ENCODE assay signal across 8 cellular contexts in genomic region chr19:4557971-4558941, GRCh38. TPM values are rescaled to one million over a fixed set of nuclear protein-coding genes. Genes with fewer than 3 reads are reported as not detected.
DNase-seq lines count a peak whose midpoint lies in the region; ATAC-seq and TF ChIP-seq lines count a peak whose summit lies in the region.

No MANE protein-coding gene starts in this region.

- POLR2A ChIA-PET in CD4-positive, alpha-beta T cell (lab: Charles Lee) = no interaction called here
- POLR2A ChIA-PET in HEK293 (lab: Yijun Ruan, JAX) = no interaction called here

- H3K36me3 ChIP-seq in HEK293 (ENCODE audit: control insufficient read depth in 2 of 2, insufficient read depth in 1 of 2, low read length in 2 of 2) (peaks cover 0 to 25% of the 10 kb centered on the region in 2 experiments; a peak in 2 of 3 replicates), left ventricle myocardium inferior (peaks cover 16% of the 10 kb centered on the region)

- H3K36me3 Mint-ChIP-seq in CD4-positive, alpha-beta T cell (ENCODE audit: low read depth) = no peaks in the 10 kb centered on the region

- H3K4me3 ChIP-seq in HEK293 (ENCODE audit: low read depth, low read length) = no peak overlapping the region
- H3K4me3 ChIP-seq in left ventricle myocardium inferior = peak overlapping the region; percentile 66

- no peaks in the 10 kb centered on the region for H3K4me1 Mint-ChIP-seq in CD4-positive, alpha-beta T cell (ENCODE audit: low read depth)

- ATAC-seq in CD4-positive, alpha-beta T cell (ENCODE audit: poor library complexity) = no peak
- ATAC-seq in HG03520 (IDR thresholded peaks at IDR 0.05; ENCODE audit: unreplicated experiment) (no peak), HG02763 (IDR thresholded peaks at IDR 0.05; ENCODE audit: unreplicated experiment) (no peak)

- H3K4me1 ChIP-seq in HEK293 (ENCODE audit: control insufficient read depth, insufficient read depth, low read length) = no peaks in the 10 kb centered on the region
- peaks cover 28% of the 10 kb centered on the region for H3K4me1 ChIP-seq in left ventricle myocardium inferior

- no peaks in the 10 kb centered on the region for H3K27me3 Mint-ChIP-seq in CD4-positive, alpha-beta T cell

- CTCF ChIA-PET in CD4-positive, alpha-beta T cell (lab: Charles Lee) = no interaction called here
- CTCF ChIA-PET in HEK293 (lab: Yijun Ruan, JAX) = interaction anchor here (0.6 to 3.2 kb wide), 13 partner anchors 8 to 1467 kb away, joined by 3 to 25 read pairs (median 4); partner anchors contain the start of gene PLIN5

- H3K9me3 ChIP-seq in CD4-positive, alpha-beta T cell (ENCODE audit: control insufficient read depth, low read length) = no peaks in the 10 kb centered on the region
- H3K9me3 ChIP-seq in HEK293 (ENCODE audit: control insufficient read depth, insufficient read depth, low read depth, low read length) (no peaks in the 10 kb centered on the region), left ventricle myocardium inferior (replicated peaks) (no peaks in the 10 kb centered on the region)

- no peaks in the 10 kb centered on the region for H3K27me3 ChIP-seq in CD4-positive, alpha-beta T cell (ENCODE audit: control insufficient read depth, insufficient read depth, low read length)
- H3K27me3 ChIP-seq in left ventricle myocardium inferior (ENCODE audit: low read depth) = peaks cover 4% of the 10 kb centered on the region

- no peaks in the 10 kb centered on the region for H3K9me3 Mint-ChIP-seq in CD4-positive, alpha-beta T cell

- intact Hi-C loops in CD4-positive, alpha-beta T cell (cut with DNase I, micrococcal nuclease) = loop anchor here (1.0 to 2.0 kb wide), 2 partner anchors 78 to 79 kb away; no protein-coding TSS in a partner anchor
- intact Hi-C loops in left ventricle myocardium inferior (cut with micrococcal nuclease) = no loop called here

- H3K4me3 Mint-ChIP-seq in CD4-positive, alpha-beta T cell = no peak overlapping the region

- no peak overlapping the region for H3K27ac Mint-ChIP-seq in CD4-positive, alpha-beta T cell

- DNase-seq in CD4-positive, alpha-beta T cell = peak in 9 of 10 experiments; percentile 11 to 55 (median 19)
- peak; percentile 84 for DNase-seq in activated CD8-positive, alpha-beta memory T cell treated with anti-CD3 and anti-CD28 coated beads, Interleukin-2, amount 50 U/mL, for 48 hours
- no peak for DNase-seq in left ventricle myocardium inferior
- DNase-seq in stimulated activated CD8-positive, alpha-beta memory T cell treated with anti-CD3 and anti-CD28 coated beads, Interleukin-4, amount 100 ng/mL, for 48 hours = peak; percentile 73
- no peak for DNase-seq in GOT3 (lab: John Stamatoyannopoulos, UW)

- TF ChIP-seq CTCF in CD4-positive, alpha-beta T cell (IDR thresholded peaks at IDR 0.05) = peak; percentile 100
- peak; percentile 68 for TF ChIP-seq CTCF in HEK293 (tag by site-specific recombination; IDR thresholded peaks at IDR 0.05)
- TF ChIP-seq CTCF in left ventricle myocardium inferior (IDR thresholded peaks at IDR 0.05; ENCODE audit: borderline replicate concordance) = peak; percentile 100

- H3K27ac ChIP-seq in CD4-positive, alpha-beta T cell (ENCODE audit: low read depth, low read length) = no peak overlapping the region
- H3K27ac ChIP-seq in HEK293 (ENCODE audit: extremely low read depth, low read depth, low read length) (no peak overlapping the region), left ventricle myocardium inferior (replicated peaks) (peak overlapping the region; percentile 84)

TF ChIP-seq in HEK293, 187 proteins besides CTCF, POLR2A, EP300 and RAD21 (continues in another document):
- TF ChIP-seq ZFP41 (tag by site-specific recombination; IDR thresholded peaks at IDR 0.05; ENCODE audit: borderline replicate concordance) = no peak
- TF ChIP-seq BCL11B (tag by site-specific recombination; IDR thresholded peaks at IDR 0.05; ENCODE audit: low read depth) = peak; percentile 21; the same call in 1 of the 2 replicates
- TF ChIP-seq REPIN1 (tag by site-specific recombination; IDR thresholded peaks at IDR 0.05; ENCODE audit: low read depth) = peak; percentile 81; the same call in 1 of the 2 replicates
- TF ChIP-seq PATZ1 (tag by site-specific recombination; IDR thresholded peaks at IDR 0.05) = peak; percentile 49
- 0 out of 2 replicates have a peak, but pooled peaks have one; percentile 17 for TF ChIP-seq KLF10 (tag by site-specific recombination; IDR thresholded peaks at IDR 0.05)
- TF ChIP-seq IKZF3 (tag by site-specific recombination; IDR thresholded peaks at IDR 0.05) = peak; percentile 88
- TF ChIP-seq PRDM10 (tag by site-specific recombination; IDR thresholded peaks at IDR 0.05) = no peak
- TF ChIP-seq ZNF610 (tag by site-specific recombination; IDR thresholded peaks at IDR 0.05; ENCODE audit: borderline replicate concordance) = peak; percentile 73; the same call in 1 of the 2 replicates
- TF ChIP-seq, protein P1, sequence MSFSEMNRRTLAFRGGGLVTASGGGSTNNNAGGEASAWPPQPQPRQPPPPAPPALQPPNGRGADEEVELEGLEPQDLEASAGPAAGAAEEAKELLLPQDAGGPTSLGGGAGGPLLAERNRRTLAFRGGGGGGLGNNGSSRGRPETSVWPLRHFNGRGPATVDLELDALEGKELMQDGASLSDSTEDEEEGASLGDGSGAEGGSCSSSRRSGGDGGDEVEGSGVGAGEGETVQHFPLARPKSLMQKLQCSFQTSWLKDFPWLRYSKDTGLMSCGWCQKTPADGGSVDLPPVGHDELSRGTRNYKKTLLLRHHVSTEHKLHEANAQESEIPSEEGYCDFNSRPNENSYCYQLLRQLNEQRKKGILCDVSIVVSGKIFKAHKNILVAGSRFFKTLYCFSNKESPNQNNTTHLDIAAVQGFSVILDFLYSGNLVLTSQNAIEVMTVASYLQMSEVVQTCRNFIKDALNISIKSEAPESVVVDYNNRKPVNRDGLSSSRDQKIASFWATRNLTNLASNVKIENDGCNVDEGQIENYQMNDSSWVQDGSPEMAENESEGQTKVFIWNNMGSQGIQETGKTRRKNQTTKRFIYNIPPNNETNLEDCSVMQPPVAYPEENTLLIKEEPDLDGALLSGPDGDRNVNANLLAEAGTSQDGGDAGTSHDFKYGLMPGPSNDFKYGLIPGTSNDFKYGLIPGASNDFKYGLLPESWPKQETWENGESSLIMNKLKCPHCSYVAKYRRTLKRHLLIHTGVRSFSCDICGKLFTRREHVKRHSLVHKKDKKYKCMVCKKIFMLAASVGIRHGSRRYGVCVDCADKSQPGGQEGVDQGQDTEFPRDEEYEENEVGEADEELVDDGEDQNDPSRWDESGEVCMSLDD (tag by site-specific recombination; IDR thresholded peaks at IDR 0.05) = no peak
- TF ChIP-seq, protein P2, sequence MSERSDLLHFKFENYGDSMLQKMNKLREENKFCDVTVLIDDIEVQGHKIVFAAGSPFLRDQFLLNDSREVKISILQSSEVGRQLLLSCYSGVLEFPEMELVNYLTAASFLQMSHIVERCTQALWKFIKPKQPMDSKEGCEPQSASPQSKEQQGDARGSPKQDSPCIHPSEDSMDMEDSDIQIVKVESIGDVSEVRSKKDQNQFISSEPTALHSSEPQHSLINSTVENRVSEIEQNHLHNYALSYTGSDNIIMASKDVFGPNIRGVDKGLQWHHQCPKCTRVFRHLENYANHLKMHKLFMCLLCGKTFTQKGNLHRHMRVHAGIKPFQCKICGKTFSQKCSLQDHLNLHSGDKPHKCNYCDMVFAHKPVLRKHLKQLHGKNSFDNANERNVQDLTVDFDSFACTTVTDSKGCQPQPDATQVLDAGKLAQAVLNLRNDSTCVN (tag by site-specific recombination; optimal IDR thresholded peaks at IDR 0.05) = peak; percentile 11

RNA-seq across cellular contexts. Expression of gene SEMA6B, which starts 1.2 kb away (rescaled TPM):
- total RNA-seq in CD4-positive, alpha-beta T cell = under 1 TPM; 0.14 to 0.17 TPM
- 7.2 TPM for total RNA-seq in left ventricle myocardium inferior

RNA-seq across cellular contexts. Expression of gene LRG1, which starts 18.4 kb away (rescaled TPM):
- not detected for total RNA-seq in CD4-positive, alpha-beta T cell
- 0.41 TPM for total RNA-seq in left ventricle myocardium inferior

RNA-seq across cellular contexts. Expression of gene PLIN5, which starts 23.2 kb away (rescaled TPM):
- under 1 TPM; 0.31 to 0.93 TPM for total RNA-seq in CD4-positive, alpha-beta T cell
- total RNA-seq in left ventricle myocardium inferior = 73.5 TPM

RNA-seq across cellular contexts. Expression of gene PLIN4, which starts 40.0 kb away (rescaled TPM):
- total RNA-seq in CD4-positive, alpha-beta T cell = not detected
- total RNA-seq in left ventricle myocardium inferior = 162 TPM

Comparison
In these comparisons a context has a peak if more than half of its experiments do, and no peak if none do; other contexts are left out.
1. DNase-seq: peak in CD4-positive, alpha-beta T cell (9 of 10), activated CD8-positive, alpha-beta memory T cell treated with anti-CD3 and anti-CD28 coated beads, Interleukin-2, amount 50 U/mL, for 48 hours (single experiment) and stimulated activated CD8-positive, alpha-beta memory T cell treated with anti-CD3 and anti-CD28 coated beads, Interleukin-4, amount 100 ng/mL, for 48 hours (single experiment); none in left ventricle myocardium inferior (single experiment) and GOT3 (single experiment).
2. RNA of gene PLIN5, which starts 23.2 kb away (total RNA-seq): 73.5 TPM in left ventricle myocardium inferior (single experiment); 0.31 to 0.93 TPM in CD4-positive, alpha-beta T cell; every median in the first group is over 10 times any median in the second.
3. Peak in every context shown above with its lines, with median percentiles within 50 percentile points of each other: CTCF ChIP-seq.